8 cellular contexts compared by ENCODE assay signal in the genomic region with DNA sequence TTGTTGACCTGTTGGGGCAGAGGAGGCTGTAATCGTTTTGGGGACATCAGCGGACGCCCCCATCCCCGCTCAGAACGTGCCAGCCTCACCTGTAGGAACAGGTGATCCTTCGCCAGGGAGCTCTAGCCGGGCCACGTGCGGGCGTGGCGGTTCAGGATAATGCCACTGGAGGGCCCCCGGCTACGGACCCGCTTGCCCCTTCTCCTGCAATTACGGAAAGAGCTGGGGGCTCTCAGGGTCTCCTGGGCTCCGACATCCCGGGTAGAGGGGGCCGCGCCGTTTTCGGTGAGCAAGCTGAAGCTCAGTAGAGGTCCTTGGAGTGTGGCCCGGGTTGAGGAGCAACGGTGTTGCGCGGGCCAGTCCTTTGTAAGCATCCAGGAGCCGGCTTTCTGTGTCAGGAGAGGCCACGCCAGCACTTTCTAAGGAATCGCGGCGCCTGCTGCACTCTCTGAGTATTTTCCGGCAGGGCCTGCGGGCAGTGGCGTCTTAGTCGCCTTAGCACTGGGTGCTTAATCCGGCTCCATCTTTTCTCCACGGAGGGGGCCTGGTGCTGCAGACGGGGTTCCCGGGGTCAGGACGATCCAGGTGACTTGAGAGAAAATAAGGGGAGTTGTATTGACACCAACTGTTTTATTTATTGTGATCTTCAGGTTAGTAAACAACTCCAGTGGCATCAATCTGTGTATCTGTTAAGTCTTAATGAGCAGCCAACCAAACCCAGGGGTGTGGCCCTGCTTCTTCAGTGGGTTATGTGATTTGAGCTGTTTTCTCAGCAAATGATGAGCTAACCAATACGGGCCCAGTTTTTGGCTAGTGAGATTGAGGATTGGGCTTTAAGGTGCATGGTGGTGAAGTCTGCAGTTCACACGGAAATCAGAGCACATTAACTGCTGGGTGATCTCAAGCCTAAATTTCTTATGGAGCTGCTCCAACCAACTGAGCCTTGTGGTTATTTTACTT. TPM values are rescaled to one million over a fixed set of nuclear protein-coding genes. Genes with fewer than 3 reads are reported as not detected.
DNase-seq lines count a peak whose midpoint lies in the region; ATAC-seq and TF ChIP-seq lines count a peak whose summit lies in the region.

No MANE protein-coding gene starts in this region.

- H3K27ac ChIP-seq in SK-N-MC = no peak overlapping the region
- no peak overlapping the region for H3K27ac ChIP-seq in effector memory CD4-positive, alpha-beta T cell (ENCODE audit: insufficient read depth, low read length, poor library complexity, severe bottlenecking)
- H3K27ac ChIP-seq in thoracic aorta = peak overlapping the region; percentile 15 to 61

- no peaks in the 10 kb centered on the region for H3K36me3 ChIP-seq in SK-N-MC (ENCODE audit: insufficient read depth, low read length)
- no peaks in the 10 kb centered on the region for H3K36me3 ChIP-seq in effector memory CD4-positive, alpha-beta T cell (ENCODE audit: control insufficient read depth, insufficient read depth, low read length)
- H3K36me3 ChIP-seq in thoracic aorta = no peaks in the 10 kb centered on the region

- H3K9me3 ChIP-seq in SK-N-MC (ENCODE audit: low read depth, low read length) (no peaks in the 10 kb centered on the region), thoracic aorta (no peaks in the 10 kb centered on the region)
- no peaks in the 10 kb centered on the region for H3K9me3 ChIP-seq in effector memory CD4-positive, alpha-beta T cell (ENCODE audit: control insufficient read depth, low read length)

- TF ChIP-seq CTCF in thoracic aorta (IDR thresholded peaks at IDR 0.05) = no peak

- peak overlapping the region; percentile 78; the same call in 1 of the 2 replicates for H3K4me3 ChIP-seq in SK-N-MC
- peak overlapping the region; percentile 46 for H3K4me3 ChIP-seq in effector memory CD4-positive, alpha-beta T cell (ENCODE audit: insufficient read depth, low read depth, low read length, poor library complexity, severe bottlenecking)
- H3K4me3 ChIP-seq in thoracic aorta = peak overlapping the region; percentile 82

- ATAC-seq in thoracic aorta (ENCODE audit: insufficient number of reproducible peaks, low FRiP score, low read depth) (no peak), GM19397 (IDR thresholded peaks at IDR 0.05; ENCODE audit: unreplicated experiment) (no peak), GM18498 (IDR thresholded peaks at IDR 0.05; ENCODE audit: unreplicated experiment) (no peak)

- no peak overlapping the region for H3K9ac ChIP-seq in SK-N-MC (ENCODE audit: insufficient read length)

- DNase-seq in CD1c-positive myeloid dendritic cell (ENCODE audit: extremely low spot score) (peak; percentile 6), HK-2 (ENCODE audit: unreplicated experiment) (peak; percentile 44), SK-N-MC (ENCODE audit: low read depth, low spot score) (no peak), lung microvascular endothelial cell (ENCODE audit: low read depth in 2 of 2) (peak; percentile 41 to 82), thoracic aorta (ENCODE audit: low spot score) (no peak)
- peak in 1 of 3 donors; percentile 2 for DNase-seq in effector memory CD4-positive, alpha-beta T cell

- peaks cover 22% of the 10 kb centered on the region for H3K4me1 ChIP-seq in effector memory CD4-positive, alpha-beta T cell (ENCODE audit: control insufficient read depth, insufficient read depth, low read length, poor library complexity, severe bottlenecking)
- H3K4me1 ChIP-seq in thoracic aorta (ENCODE audit: control insufficient read depth in 1 of 2, low read depth in 2 of 2) = peaks cover 5 to 20% of the 10 kb centered on the region in 2 donors

- H3K27me3 ChIP-seq in effector memory CD4-positive, alpha-beta T cell (replicated peaks; ENCODE audit: control insufficient read depth, insufficient read depth, low read length, poor library complexity, severe bottlenecking) = peaks cover 30% of the 10 kb centered on the region
- no peaks in the 10 kb centered on the region for H3K27me3 ChIP-seq in thoracic aorta (replicated peaks; ENCODE audit: insufficient read depth)

RNA-seq across cellular contexts. Expression of gene MTCL1, which starts 1.9 kb away (rescaled TPM):
- total RNA-seq in lung microvascular endothelial cell (3.9 and 7.7 TPM in 2 replicates), thoracic aorta (10 to 100 TPM in 1 of 2 donors, 1 to 10 TPM in 1; 9.9 to 23.3 TPM)

Comparison
In these comparisons a context has a peak if more than half of its experiments do, and no peak if none do; other contexts are left out.
1. DNase-seq: peak in CD1c-positive myeloid dendritic cell (single experiment), HK-2 (single experiment) and lung microvascular endothelial cell (2 of 2); none in SK-N-MC (single experiment) and thoracic aorta (single experiment).
2. H3K27ac ChIP-seq: peak in thoracic aorta (2 of 2); none in SK-N-MC (single experiment) and effector memory CD4-positive, alpha-beta T cell (single experiment).
3. Peak in every context shown above with its lines, with median percentiles within 50 percentile points of each other: H3K4me3 ChIP-seq.